Comparison of ENCODE assay signal across 16 cellular contexts in genomic region chr5:145661737-145662530, GRCh38.
"Had no signal": no experiment of that assay in that cellular context is flagged by ENCODE, and none has a peak within 500 bp of the region (broad histone marks: within the 10 kb centered on the region; RNA-seq: fewer than 3 reads in every experiment).

No MANE protein-coding gene starts in this region.

- H3K27ac ChIP-seq: VCaP had no signal

- H3K4me1 Mint-ChIP-seq: activated CD4-positive, alpha-beta T cell treated with anti-CD3 and anti-CD28 coated beads, Interleukin-2, amount 10 ng/mL, durations not matched to agents 7 days and 5 days had no signal

- H3K9me3 Mint-ChIP-seq: activated CD4-positive, alpha-beta memory T cell treated with anti-CD3 and anti-CD28 coated beads for 36 hours; activated CD4-positive, alpha-beta T cell treated with anti-CD3 and anti-CD28 coated beads, Interleukin-2, amount 10 ng/mL, durations not matched to agents 7 days and 5 days; activated naive CD4-positive, alpha-beta T cell treated with anti-CD3 and anti-CD28 coated beads for 36 hours had no signal

- H3K36me3 Mint-ChIP-seq: activated CD4-positive, alpha-beta memory T cell treated with anti-CD3 and anti-CD28 coated beads for 36 hours; activated naive CD8-positive, alpha-beta T cell had no signal

- DNase-seq: activated CD4-positive, alpha-beta memory T cell treated with anti-CD3 and anti-CD28 coated beads for 36 hours; activated CD4-positive, alpha-beta T cell treated with anti-CD3 and anti-CD28 coated beads, Interleukin-2, amount 10 ng/mL, durations not matched to agents 7 days and 5 days; activated CD4-positive, CD25-positive, alpha-beta regulatory T cell; activated CD8-positive, alpha-beta memory T cell treated with anti-CD3 and anti-CD28 coated beads for 24 hours; activated gamma-delta T cell; activated naive CD4-positive, alpha-beta T cell treated with anti-CD3 and anti-CD28 coated beads for 36 hours; activated T-cell treated with anti-CD3 and anti-CD28 coated beads, Interleukin-2, amount 50 U/mL, for 4 hours; KG1; NCI-H1048; NCI-H146; NCI-H2029; NCI-H526; SIG-M5; T-helper 1 cell had no signal

- H3K27me3 Mint-ChIP-seq: activated CD4-positive, alpha-beta memory T cell treated with anti-CD3 and anti-CD28 coated beads for 36 hours; activated CD4-positive, alpha-beta T cell treated with anti-CD3 and anti-CD28 coated beads, Interleukin-2, amount 10 ng/mL, durations not matched to agents 7 days and 5 days; activated naive CD8-positive, alpha-beta T cell had no signal

- H3K27ac Mint-ChIP-seq: activated CD4-positive, alpha-beta memory T cell treated with anti-CD3 and anti-CD28 coated beads for 36 hours; activated CD4-positive, alpha-beta T cell treated with anti-CD3 and anti-CD28 coated beads, Interleukin-2, amount 10 ng/mL, durations not matched to agents 7 days and 5 days; activated naive CD4-positive, alpha-beta T cell treated with anti-CD3 and anti-CD28 coated beads for 36 hours; activated naive CD8-positive, alpha-beta T cell had no signal

- H3K4me3 Mint-ChIP-seq: activated CD4-positive, alpha-beta memory T cell treated with anti-CD3 and anti-CD28 coated beads for 36 hours; activated CD4-positive, alpha-beta T cell treated with anti-CD3 and anti-CD28 coated beads, Interleukin-2, amount 10 ng/mL, durations not matched to agents 7 days and 5 days; activated naive CD4-positive, alpha-beta T cell treated with anti-CD3 and anti-CD28 coated beads for 36 hours; activated naive CD8-positive, alpha-beta T cell; activated T-cell treated with anti-CD3 and anti-CD28 coated beads, Interleukin-2, amount 50 U/mL, for 4 hours had no signal

- ATAC-seq: activated T-cell treated with anti-CD3 and anti-CD28 coated beads, Interleukin-2, amount 50 U/mL, for 4 hours had no signal
